Comparison of ENCODE assay signal across 23 cellular contexts in the genomic region with DNA sequence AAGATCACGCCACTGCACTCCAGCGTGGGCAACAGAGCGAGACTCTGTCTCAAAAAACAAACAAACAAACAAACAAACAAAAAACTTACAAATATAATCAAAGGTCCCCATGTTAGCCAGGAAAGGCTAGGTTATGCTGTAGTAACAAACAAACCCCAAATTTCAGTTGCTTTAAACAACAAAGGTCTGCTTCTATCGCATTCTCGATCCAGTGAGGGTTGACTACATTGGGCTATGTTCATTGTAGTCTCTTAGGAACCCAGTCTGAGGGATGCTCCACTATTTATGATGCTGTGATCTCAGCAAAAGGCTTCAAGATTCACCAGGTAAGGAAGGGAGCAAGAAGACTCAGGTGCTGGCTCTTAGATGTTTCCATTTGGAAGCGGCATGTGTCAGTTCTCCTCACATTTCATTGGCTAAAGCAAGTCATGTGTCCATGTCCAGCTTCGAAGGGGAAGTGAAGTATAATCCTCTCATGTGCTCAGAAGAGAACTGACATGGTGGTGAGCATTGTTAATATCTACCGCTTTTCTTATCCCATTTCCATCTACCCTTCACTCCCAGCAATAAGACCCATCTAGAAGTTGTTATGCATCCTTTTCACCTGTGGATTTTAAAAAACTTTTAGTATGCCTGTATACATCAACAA.
"Had no signal": no experiment of that assay in that cellular context is flagged by ENCODE, and none has a peak within 500 bp of the region (broad histone marks: within the 10 kb centered on the region; RNA-seq: fewer than 3 reads in every experiment).

No MANE protein-coding gene starts in this region.

- H3K4me3 ChIP-seq: esophagus muscularis mucosa, gastrocnemius medialis, heart right ventricle, left ventricle myocardium inferior, lower lobe of right lung, sigmoid colon, skin epidermis, stomach had no signal

- H3K36me3 ChIP-seq: esophagus muscularis mucosa, gastrocnemius medialis, heart right ventricle, left ventricle myocardium inferior, lower lobe of right lung, sigmoid colon, stomach had no signal

- ATAC-seq: effector memory CD8-positive, alpha-beta T cell; gastrocnemius medialis; heart right ventricle; left cardiac atrium; lower lobe of right lung; natural killer cell had no signal

- DNase-seq: effector memory CD8-positive, alpha-beta T cell; gastrocnemius medialis; heart right ventricle; hypothalamus; kidney; left cardiac atrium; left ventricle myocardium inferior; lower lobe of right lung; natural killer cell; posterior cingulate gyrus; stimulated activated CD4-positive, alpha-beta T cell treated with anti-CD3 and anti-CD28 coated beads, Interleukin-2, amount 100 ng/mL, for 24 hours; stimulated activated CD4-positive, alpha-beta T cell treated with anti-CD3 and anti-CD28 coated beads, Interleukin-4, amount 100 ng/mL, for 4 hours; stimulated activated naive CD4-positive, alpha-beta T cell; stomach; trophoblast cell had no signal

- H3K27ac Mint-ChIP-seq: effector memory CD8-positive, alpha-beta T cell; memory B cell; mesothelial cell of epicardium; natural killer cell had no signal

- H3K27me3 Mint-ChIP-seq: dendritic cell treated with granulocyte-macrophage colony-stimulating factor and Interleukin-4, amounts not matched to agents 40 ng/mL and 50 ng/mL, for 4 days; effector memory CD8-positive, alpha-beta T cell; memory B cell had no signal

- H3K4me3 Mint-ChIP-seq: dendritic cell treated with granulocyte-macrophage colony-stimulating factor and Interleukin-4, amounts not matched to agents 40 ng/mL and 50 ng/mL, for 4 days; effector memory CD8-positive, alpha-beta T cell; memory B cell; mesothelial cell of epicardium; natural killer cell; neural crest cell had no signal

- FAIRE-seq: kidney had no signal

- H3K36me3 Mint-ChIP-seq: memory B cell, mesothelial cell of epicardium, natural killer cell had no signal

- H3K4me1 ChIP-seq: esophagus muscularis mucosa, gastrocnemius medialis, heart right ventricle, left ventricle myocardium inferior, lower lobe of right lung, sigmoid colon, stomach had no signal

- H3K9me3 ChIP-seq: gastrocnemius medialis, lower lobe of right lung had no signal

- H3K27me3 ChIP-seq: gastrocnemius medialis, sigmoid colon, stomach had no signal

- H3K9me3 Mint-ChIP-seq: dendritic cell treated with granulocyte-macrophage colony-stimulating factor and Interleukin-4, amounts not matched to agents 40 ng/mL and 50 ng/mL, for 4 days; effector memory CD8-positive, alpha-beta T cell; memory B cell; natural killer cell; neural crest cell had no signal

- H3K27ac ChIP-seq: epithelial cell of prostate, esophagus muscularis mucosa, gastrocnemius medialis, heart right ventricle, left ventricle myocardium inferior, lower lobe of right lung, sigmoid colon, skin epidermis, stomach had no signal

- H3K4me1 Mint-ChIP-seq: neural crest cell had no signal
